In genomic region chr13:23610187-23610576, GRCh38 we compare ENCODE assay signal across 1 cellular context.
TF ChIP-seq lines count a peak whose summit lies in the region.

No MANE protein-coding gene starts in this region.

TF ChIP-seq in HepG2, 621 proteins besides CTCF, POLR2A, EP300 and RAD21 (continued from another document and continues in another):
- TF ChIP-seq LRRFIP1 (CRISPR knock-in tag; conservative IDR thresholded peaks at IDR 0.05), result no peak
- TF ChIP-seq ZNF792 (CRISPR knock-in tag; IDR thresholded peaks at IDR 0.05), result no peak
- no peak for TF ChIP-seq SRSF4 (IDR thresholded peaks at IDR 0.05; ENCODE audit: low read depth, low read length, poor library complexity, severe bottlenecking)
- TF ChIP-seq ZNF720 (CRISPR knock-in tag; IDR thresholded peaks at IDR 0.05), result no peak
- no peak for TF ChIP-seq ZEB1 (IDR thresholded peaks at IDR 0.05; ENCODE audit: insufficient replicate concordance, low read depth)
- no peak for TF ChIP-seq ZNF678 (CRISPR knock-in tag; IDR thresholded peaks at IDR 0.05)
- no peak for TF ChIP-seq MYNN (CRISPR knock-in tag; IDR thresholded peaks at IDR 0.05; ENCODE audit: low read depth)
- TF ChIP-seq PTBP1 (IDR thresholded peaks at IDR 0.05; ENCODE audit: low read depth, low read length, poor library complexity, severe bottlenecking), result no peak
- TF ChIP-seq ZMYM3 (CRISPR knock-in tag; IDR thresholded peaks at IDR 0.05), result no peak
- 0 out of 2 replicates have a peak, but pooled peaks have one; percentile 37 for TF ChIP-seq MEIS2 (CRISPR knock-in tag; IDR thresholded peaks at IDR 0.05)
- TF ChIP-seq ZNF704 (CRISPR knock-in tag; IDR thresholded peaks at IDR 0.05; ENCODE audit: borderline replicate concordance), result no peak
- TF ChIP-seq ZZZ3 (CRISPR knock-in tag; IDR thresholded peaks at IDR 0.05; ENCODE audit: borderline replicate concordance), result no peak
- TF ChIP-seq CCDC6 (CRISPR knock-in tag; IDR thresholded peaks at IDR 0.05), result no peak
- no peak for TF ChIP-seq NCOA1 (CRISPR knock-in tag; IDR thresholded peaks at IDR 0.05)
- TF ChIP-seq NONO (IDR thresholded peaks at IDR 0.05), result no peak
- no peak for TF ChIP-seq NONO (CRISPR knock-in tag; conservative IDR thresholded peaks at IDR 0.05)
- TF ChIP-seq ZNF383 (CRISPR knock-in tag; IDR thresholded peaks at IDR 0.05; ENCODE audit: borderline replicate concordance), result no peak
- no peak for TF ChIP-seq ZNF142 (CRISPR knock-in tag; IDR thresholded peaks at IDR 0.05)
- TF ChIP-seq ZNF235 (CRISPR knock-in tag; IDR thresholded peaks at IDR 0.05; ENCODE audit: borderline replicate concordance), result no peak
- no peak for TF ChIP-seq ZNF530 (CRISPR knock-in tag; IDR thresholded peaks at IDR 0.05; ENCODE audit: low read depth)
- no peak for TF ChIP-seq RCOR2 (CRISPR knock-in tag; IDR thresholded peaks at IDR 0.05)
- TF ChIP-seq SNAPC4 (CRISPR knock-in tag; IDR thresholded peaks at IDR 0.05), result no peak
- TF ChIP-seq TEAD3 (CRISPR knock-in tag; optimal IDR thresholded peaks at IDR 0.05; ENCODE audit: borderline replicate concordance), result peak; percentile 61
- no peak for TF ChIP-seq NBN (conservative IDR thresholded peaks at IDR 0.05)
- no peak for TF ChIP-seq MEIS1 (CRISPR knock-in tag; IDR thresholded peaks at IDR 0.05; ENCODE audit: borderline replicate concordance)
- TF ChIP-seq NR2C2 (CRISPR knock-in tag; IDR thresholded peaks at IDR 0.05; ENCODE audit: borderline replicate concordance), result no peak
- no peak for TF ChIP-seq ZNF563 (CRISPR knock-in tag; IDR thresholded peaks at IDR 0.05)
- no peak for TF ChIP-seq ZNF329 (CRISPR knock-in tag; IDR thresholded peaks at IDR 0.05; ENCODE audit: low read depth)
- no peak for TF ChIP-seq HMG20B (CRISPR knock-in tag; conservative IDR thresholded peaks at IDR 0.05)
- TF ChIP-seq ZNF724P (CRISPR knock-in tag; IDR thresholded peaks at IDR 0.05; ENCODE audit: borderline replicate concordance), result no peak
- no peak for TF ChIP-seq CHCHD3 (CRISPR knock-in tag; IDR thresholded peaks at IDR 0.05)
- TF ChIP-seq DNMT3B (CRISPR knock-in tag; conservative IDR thresholded peaks at IDR 0.05), result no peak
- TF ChIP-seq CEBPG (CRISPR knock-in tag; IDR thresholded peaks at IDR 0.05), result no peak
- TF ChIP-seq PCBP1 (IDR thresholded peaks at IDR 0.05; ENCODE audit: borderline replicate concordance, low read depth, low read length), result no peak
- TF ChIP-seq HNRNPH1 (optimal IDR thresholded peaks at IDR 0.05; ENCODE audit: low read depth, low read length), result no peak
- TF ChIP-seq MIXL1 (CRISPR knock-in tag; IDR thresholded peaks at IDR 0.05), result no peak
- TF ChIP-seq SP5 (CRISPR knock-in tag; IDR thresholded peaks at IDR 0.05; ENCODE audit: borderline replicate concordance, low read depth), result no peak
- no peak for TF ChIP-seq CHD4 (IDR thresholded peaks at IDR 0.05; ENCODE audit: borderline replicate concordance, low read length)
- TF ChIP-seq GATA4 (IDR thresholded peaks at IDR 0.05; ENCODE audit: borderline replicate concordance, low read depth), result 0 out of 2 replicates have a peak, but pooled peaks have one; percentile 23
- no peak for TF ChIP-seq ZNF446 (CRISPR knock-in tag; IDR thresholded peaks at IDR 0.05)
- no peak for TF ChIP-seq SOX13 (IDR thresholded peaks at IDR 0.05)
- peak in 1 of 2 experiments; percentile 65; a peak in 2 of 4 replicates for TF ChIP-seq SOX13 (CRISPR knock-in tag; conservative IDR thresholded peaks at IDR 0.05 in 1 of 2, IDR thresholded peaks at IDR 0.05 in 1 of 2)
- no peak; the same call in 1 of the 2 replicates for TF ChIP-seq RFX1 (IDR thresholded peaks at IDR 0.05)
- TF ChIP-seq JUN (CRISPR knock-in tag; IDR thresholded peaks at IDR 0.05), result no peak
- TF ChIP-seq MAZ (IDR thresholded peaks at IDR 0.05; ENCODE audit: borderline replicate concordance, low read depth, low read length), result no peak
- no peak for TF ChIP-seq MAZ (CRISPR knock-in tag; IDR thresholded peaks at IDR 0.05; ENCODE audit: low read depth)
- no peak for TF ChIP-seq ZSCAN31 (CRISPR knock-in tag; IDR thresholded peaks at IDR 0.05; ENCODE audit: low read depth)
- TF ChIP-seq ZNF639 (CRISPR knock-in tag; conservative IDR thresholded peaks at IDR 0.05), result no peak
- no peak for TF ChIP-seq ZNF337 (CRISPR knock-in tag; IDR thresholded peaks at IDR 0.05; ENCODE audit: borderline replicate concordance, low read depth)
- no peak for TF ChIP-seq BRF2 (CRISPR knock-in tag; IDR thresholded peaks at IDR 0.05)
- no peak for TF ChIP-seq RNF2 (conservative IDR thresholded peaks at IDR 0.05; ENCODE audit: low read depth)
- 0 out of 2 replicates have a peak, but pooled peaks have one; percentile 5 for TF ChIP-seq STAG1 (CRISPR knock-in tag; IDR thresholded peaks at IDR 0.05)
- no peak for TF ChIP-seq GTF2F1 (IDR thresholded peaks at IDR 0.05; ENCODE audit: low read length)
- TF ChIP-seq E2F5 (CRISPR knock-in tag; conservative IDR thresholded peaks at IDR 0.05), result no peak
- no peak for TF ChIP-seq RORA (CRISPR knock-in tag; IDR thresholded peaks at IDR 0.05)
